ENCODE assay signal across 8 cellular contexts in genomic region chr10:101695404-101695732, GRCh38. TPM values are rescaled to one million over a fixed set of nuclear protein-coding genes. Genes with fewer than 3 reads are reported as not detected.
A peak's percentile ranks its signal among the peaks of the same experiment; 100 is the strongest.
DNase-seq lines count a peak whose midpoint lies in the region; ATAC-seq and TF ChIP-seq lines count a peak whose summit lies in the region.

No MANE protein-coding gene starts in this region.

- H3K27ac ChIP-seq in psoas muscle: peak overlapping the region; percentile 90

- H3K36me3 ChIP-seq in psoas muscle (ENCODE audit: insufficient read depth in 1 of 2, low read depth in 1 of 2): no peaks in the 10 kb centered on the region

- ATAC-seq in GM19372 (IDR thresholded peaks at IDR 0.05; ENCODE audit: low read depth, unreplicated experiment) (peak; percentile 1), esophagus mucosa (peak; percentile 7), psoas muscle (no peak)

- peaks cover 21% of the 10 kb centered on the region for H3K4me1 ChIP-seq in psoas muscle

- 60 to 75% (median 66%) methylated on average over 8 of the region's 8 CpGs for WGBS in psoas muscle, 3 donors

- peak; percentile 30 for DNase-seq in RKO (ENCODE audit: low spot score)
- no peak for DNase-seq in psoas muscle
- DNase-seq in NCI-H1092 treated with DMSO at 0.1 percent for 48 hours (lab: John Stamatoyannopoulos, UW): no peak
- DNase-seq in HCEC 1CT: no peak
- no peak for DNase-seq in COR-L47 (lab: John Stamatoyannopoulos, UW)
- DNase-seq in NCI-H1092 (lab: John Stamatoyannopoulos, UW): no peak

- H3K27me3 ChIP-seq in psoas muscle (ENCODE audit: insufficient read depth in 3 of 3, low read length in 2 of 3): no peaks in the 10 kb centered on the region

- intact Hi-C loops in psoas muscle (cut with DNase I): no loop called here

- H3K4me3 ChIP-seq in psoas muscle: peak overlapping the region; percentile 83

- no peaks in the 10 kb centered on the region for H3K9me3 ChIP-seq in psoas muscle

- TF ChIP-seq CTCF in psoas muscle (IDR thresholded peaks at IDR 0.05): no peak

RNA-seq across cellular contexts. Expression of gene FBXW4, which starts 0.4 kb away (rescaled TPM):
- total RNA-seq in esophagus mucosa: 37.1 TPM
- 100 to 1,000 TPM in 1 of 4 donors, 10 to 100 TPM in 3; 69.0 to 100 (median 84.7) TPM for total RNA-seq in psoas muscle
- 10 to 100 TPM; 15.5 to 48.3 (median 39.3) TPM for polyA plus RNA-seq in psoas muscle

Comparison
In these comparisons a context has a peak if more than half of its experiments do, and no peak if none do; other contexts are left out.
1. ATAC-seq: peak in GM19372 (single experiment) and esophagus mucosa (single experiment); none in psoas muscle (0 of 4).